ENCODE assay signal across 2 cellular contexts in genomic region chr6:108114861-108115597, GRCh38.
TF ChIP-seq lines count a peak whose summit lies in the region.

No MANE protein-coding gene starts in this region.

TF ChIP-seq in A549, 52 proteins besides CTCF, POLR2A, EP300 and RAD21:
- TF ChIP-seq PBX3 (IDR thresholded peaks at IDR 0.05) (no peak), TP53 (CRISPR knock-in tag; IDR thresholded peaks at IDR 0.05) (no peak), E2F6 (IDR thresholded peaks at IDR 0.05; ENCODE audit: borderline replicate concordance, low read depth) (no peak), HDAC2 (IDR thresholded peaks at IDR 0.05) (no peak), SREBF2 (IDR thresholded peaks at IDR 0.05) (no peak), RCOR1 (IDR thresholded peaks at IDR 0.05; ENCODE audit: low read depth, low read length) (no peak)

TF ChIP-seq in H1, 55 proteins besides CTCF, POLR2A, EP300 and RAD21:
- TF ChIP-seq CBX8 (IDR thresholded peaks at IDR 0.05; ENCODE audit: borderline replicate concordance, low read depth, low read length), result no peak
- TF ChIP-seq BRCA1 (IDR thresholded peaks at IDR 0.05; ENCODE audit: low read depth, low read length), result no peak
- peak; percentile 36; the same call in 1 of the 2 replicates for TF ChIP-seq EGR1 (IDR thresholded peaks at IDR 0.05; ENCODE audit: borderline replicate concordance, low read depth, low read length)
- TF ChIP-seq JUN (IDR thresholded peaks at IDR 0.05; ENCODE audit: low read depth, low read length), result no peak
- no peak for TF ChIP-seq HDAC6 (IDR thresholded peaks at IDR 0.05; ENCODE audit: low read depth, low read length)
- no peak for TF ChIP-seq CHD7 (IDR thresholded peaks at IDR 0.05; ENCODE audit: insufficient replicate concordance, low read length)
- no peak for TF ChIP-seq SIX5 (IDR thresholded peaks at IDR 0.05; ENCODE audit: low read depth, low read length)
- TF ChIP-seq BACH1 (IDR thresholded peaks at IDR 0.05; ENCODE audit: low read length), result no peak
- TF ChIP-seq SP1 (IDR thresholded peaks at IDR 0.05; ENCODE audit: low read depth, low read length), result no peak
- no peak for TF ChIP-seq ATF3 (IDR thresholded peaks at IDR 0.05; ENCODE audit: insufficient read depth, low read depth, low read length)
- TF ChIP-seq KDM4A (IDR thresholded peaks at IDR 0.05; ENCODE audit: low read depth, low read length, severe bottlenecking), result peak; percentile 21
- TF ChIP-seq CBX5 (IDR thresholded peaks at IDR 0.05; ENCODE audit: low read depth, low read length), result no peak
- TF ChIP-seq SUZ12 (IDR thresholded peaks at IDR 0.05; ENCODE audit: low read length), result peak; percentile 93
- TF ChIP-seq KDM5A (IDR thresholded peaks at IDR 0.05; ENCODE audit: low read length), result no peak
- TF ChIP-seq GTF2F1 (IDR thresholded peaks at IDR 0.05; ENCODE audit: borderline replicate concordance, low read depth, low read length), result no peak
- no peak for TF ChIP-seq TCF12 (IDR thresholded peaks at IDR 0.05; ENCODE audit: low read depth, low read length)
- TF ChIP-seq BCL11A (IDR thresholded peaks at IDR 0.05; ENCODE audit: low read depth in 2 of 2, low read length in 2 of 2), result no peak
- TF ChIP-seq GABPA (IDR thresholded peaks at IDR 0.05; ENCODE audit: borderline replicate concordance, insufficient read depth, low read length), result no peak; the same call in 1 of the 2 replicates
- no peak for TF ChIP-seq TAF1 (IDR thresholded peaks at IDR 0.05; ENCODE audit: low read depth, low read length)
- TF ChIP-seq TBP (IDR thresholded peaks at IDR 0.05; ENCODE audit: low read depth, low read length), result no peak
- no peak for TF ChIP-seq CHD1 (IDR thresholded peaks at IDR 0.05; ENCODE audit: low read depth, low read length)
- TF ChIP-seq MAFK (IDR thresholded peaks at IDR 0.05; ENCODE audit: low read depth, low read length), result no peak
- TF ChIP-seq FOSL1 (IDR thresholded peaks at IDR 0.05; ENCODE audit: insufficient read depth, low read depth, low read length), result no peak
- TF ChIP-seq ASH2L (IDR thresholded peaks at IDR 0.05; ENCODE audit: low read length), result no peak
- TF ChIP-seq SP4 (IDR thresholded peaks at IDR 0.05; ENCODE audit: low read length), result no peak
- TF ChIP-seq SAP30 (IDR thresholded peaks at IDR 0.05; ENCODE audit: insufficient read depth, insufficient replicate concordance, low read length), result no peak
- TF ChIP-seq SIRT6 (IDR thresholded peaks at IDR 0.05; ENCODE audit: low read length), result no peak
- TF ChIP-seq USF2 (IDR thresholded peaks at IDR 0.05; ENCODE audit: low read length), result no peak
- no peak for TF ChIP-seq HDAC2 (IDR thresholded peaks at IDR 0.05; ENCODE audit: borderline replicate concordance in 1 of 2, low read depth in 2 of 2, low read length in 2 of 2)
- no peak for TF ChIP-seq TEAD4 (IDR thresholded peaks at IDR 0.05; ENCODE audit: low read depth, low read length)
- no peak for TF ChIP-seq RFX5 (IDR thresholded peaks at IDR 0.05; ENCODE audit: borderline replicate concordance, low read depth, low read length)
- no peak for TF ChIP-seq YY1 (IDR thresholded peaks at IDR 0.05; ENCODE audit: low read depth, low read length)
- TF ChIP-seq MAX (IDR thresholded peaks at IDR 0.05), result no peak
- TF ChIP-seq RXRA (IDR thresholded peaks at IDR 0.05; ENCODE audit: insufficient read depth, low read depth, low read length), result no peak
- TF ChIP-seq RNF2 (IDR thresholded peaks at IDR 0.05; ENCODE audit: borderline replicate concordance, low read depth, low read length, missing control alignments, poor library complexity, severe bottlenecking), result peak; percentile 87
- TF ChIP-seq SIN3A (conservative IDR thresholded peaks at IDR 0.05 in 1 of 2, IDR thresholded peaks at IDR 0.05 in 1 of 2; ENCODE audit: low read depth in 1 of 2, low read length in 2 of 2), result no peak
- TF ChIP-seq RBBP5 (IDR thresholded peaks at IDR 0.05; ENCODE audit: borderline replicate concordance, low read depth, low read length), result no peak
- no peak for TF ChIP-seq NRF1 (IDR thresholded peaks at IDR 0.05; ENCODE audit: low read depth, low read length)
- no peak for TF ChIP-seq SP2 (IDR thresholded peaks at IDR 0.05; ENCODE audit: low read length)
- no peak for TF ChIP-seq POLR2AphosphoS5 (IDR thresholded peaks at IDR 0.05; ENCODE audit: low read depth, low read length)
- peak; percentile 18; the same call in 1 of the 2 replicates for TF ChIP-seq CREB1 (IDR thresholded peaks at IDR 0.05)
- no peak for TF ChIP-seq KDM1A (IDR thresholded peaks at IDR 0.05; ENCODE audit: borderline replicate concordance, low read length)
- no peak for TF ChIP-seq JUND (IDR thresholded peaks at IDR 0.05; ENCODE audit: low read length)
- no peak for TF ChIP-seq CEBPB (IDR thresholded peaks at IDR 0.05; ENCODE audit: low read depth, low read length)
- TF ChIP-seq POU5F1 (IDR thresholded peaks at IDR 0.05; ENCODE audit: low read depth, low read length), result no peak
- TF ChIP-seq ATF2 (IDR thresholded peaks at IDR 0.05; ENCODE audit: low read length), result no peak
- peak; percentile 88 for TF ChIP-seq EZH2 (IDR thresholded peaks at IDR 0.05; ENCODE audit: low read depth, low read length, severe bottlenecking)
- no peak for TF ChIP-seq PHF8 (conservative IDR thresholded peaks at IDR 0.05; ENCODE audit: low read depth, low read length)
- TF ChIP-seq CHD2 (IDR thresholded peaks at IDR 0.05; ENCODE audit: low read length), result no peak
TF ChIP-seq in H1: peak in this region for 6.
